Comparison of ENCODE assay signal across 1 cellular context in the genomic region with DNA sequence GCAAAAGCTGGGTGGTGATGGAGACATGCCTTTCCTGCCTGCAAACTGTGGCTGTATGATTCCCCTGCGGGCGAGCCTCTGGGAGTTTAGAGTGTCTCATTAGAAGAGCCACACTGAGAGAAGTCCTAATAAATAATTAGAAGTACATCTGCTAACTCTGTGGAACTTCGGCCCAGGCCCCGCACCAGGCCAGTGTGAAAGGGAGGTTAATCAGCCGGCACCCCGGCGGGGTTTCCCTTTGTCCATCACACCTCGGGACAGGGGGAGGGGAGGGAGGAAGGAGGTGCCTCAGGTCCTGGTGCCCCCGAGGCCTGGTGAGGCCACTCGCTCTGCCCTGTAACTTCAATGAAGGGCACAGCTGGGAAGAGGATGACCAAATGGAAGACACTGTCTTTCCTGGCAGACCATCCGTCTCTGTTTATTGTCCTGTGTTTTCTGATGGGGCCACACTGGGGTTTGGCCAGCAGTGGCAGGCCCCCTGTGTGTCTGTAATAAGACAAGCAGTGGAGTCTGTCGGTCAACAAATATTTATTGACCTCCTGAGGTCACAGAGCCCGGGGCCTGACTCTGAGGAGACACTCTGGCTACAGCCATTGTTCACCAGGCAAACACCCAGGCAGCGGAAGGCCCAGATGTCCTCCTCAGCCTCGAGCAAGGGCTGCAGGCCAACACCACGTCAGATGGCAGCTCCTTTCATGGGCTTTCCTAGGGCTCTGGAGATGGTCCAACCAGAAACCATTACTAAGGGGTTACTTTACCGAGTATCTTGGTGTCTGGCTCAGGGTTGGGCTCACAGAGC.
TF ChIP-seq lines count a peak whose summit lies in the region.

No MANE protein-coding gene starts in this region.

TF ChIP-seq in HepG2, 621 proteins besides CTCF, POLR2A, EP300 and RAD21 (continued from another document and continues in another):
- TF ChIP-seq, protein P1, sequence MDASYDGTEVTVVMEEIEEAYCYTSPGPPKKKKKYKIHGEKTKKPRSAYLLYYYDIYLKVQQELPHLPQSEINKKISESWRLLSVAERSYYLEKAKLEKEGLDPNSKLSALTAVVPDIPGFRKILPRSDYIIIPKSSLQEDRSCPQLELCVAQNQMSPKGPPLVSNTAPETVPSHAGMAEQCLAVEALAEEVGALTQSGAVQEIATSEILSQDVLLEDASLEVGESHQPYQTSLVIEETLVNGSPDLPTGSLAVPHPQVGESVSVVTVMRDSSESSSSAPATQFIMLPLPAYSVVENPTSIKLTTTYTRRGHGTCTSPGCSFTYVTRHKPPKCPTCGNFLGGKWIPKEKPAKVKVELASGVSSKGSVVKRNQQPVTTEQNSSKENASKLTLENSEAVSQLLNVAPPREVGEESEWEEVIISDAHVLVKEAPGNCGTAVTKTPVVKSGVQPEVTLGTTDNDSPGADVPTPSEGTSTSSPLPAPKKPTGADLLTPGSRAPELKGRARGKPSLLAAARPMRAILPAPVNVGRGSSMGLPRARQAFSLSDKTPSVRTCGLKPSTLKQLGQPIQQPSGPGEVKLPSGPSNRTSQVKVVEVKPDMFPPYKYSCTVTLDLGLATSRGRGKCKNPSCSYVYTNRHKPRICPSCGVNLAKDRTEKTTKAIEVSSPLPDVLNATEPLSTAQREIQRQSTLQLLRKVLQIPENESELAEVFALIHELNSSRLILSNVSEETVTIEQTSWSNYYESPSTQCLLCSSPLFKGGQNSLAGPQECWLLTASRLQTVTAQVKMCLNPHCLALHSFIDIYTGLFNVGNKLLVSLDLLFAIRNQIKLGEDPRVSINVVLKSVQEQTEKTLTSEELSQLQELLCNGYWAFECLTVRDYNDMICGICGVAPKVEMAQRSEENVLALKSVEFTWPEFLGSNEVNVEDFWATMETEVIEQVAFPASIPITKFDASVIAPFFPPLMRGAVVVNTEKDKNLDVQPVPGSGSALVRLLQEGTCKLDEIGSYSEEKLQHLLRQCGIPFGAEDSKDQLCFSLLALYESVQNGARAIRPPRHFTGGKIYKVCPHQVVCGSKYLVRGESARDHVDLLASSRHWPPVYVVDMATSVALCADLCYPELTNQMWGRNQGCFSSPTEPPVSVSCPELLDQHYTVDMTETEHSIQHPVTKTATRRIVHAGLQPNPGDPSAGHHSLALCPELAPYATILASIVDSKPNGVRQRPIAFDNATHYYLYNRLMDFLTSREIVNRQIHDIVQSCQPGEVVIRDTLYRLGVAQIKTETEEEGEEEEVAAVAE (CRISPR knock-in tag; IDR thresholded peaks at IDR 0.05; ENCODE audit: borderline replicate concordance) = no peak
- TF ChIP-seq HDAC6 (IDR thresholded peaks at IDR 0.05; ENCODE audit: low read depth, low read length) (no peak), MLLT10 (CRISPR knock-in tag; IDR thresholded peaks at IDR 0.05) (no peak), ZNF557 (CRISPR knock-in tag; IDR thresholded peaks at IDR 0.05) (no peak), ZNF383 (CRISPR knock-in tag; IDR thresholded peaks at IDR 0.05; ENCODE audit: borderline replicate concordance) (no peak), TARDBP (CRISPR knock-in tag; IDR thresholded peaks at IDR 0.05) (peak; percentile 60; the same call in 1 of the 2 replicates), PPARG (CRISPR knock-in tag; conservative IDR thresholded peaks at IDR 0.05) (peak; percentile 63), ZNF75D (CRISPR knock-in tag; IDR thresholded peaks at IDR 0.05; ENCODE audit: borderline replicate concordance) (no peak), ZNF772 (CRISPR knock-in tag; IDR thresholded peaks at IDR 0.05) (peak; percentile 56; the same call in 1 of the 2 replicates), FLYWCH1 (CRISPR knock-in tag; IDR thresholded peaks at IDR 0.05) (no peak), AKAP8 (CRISPR knock-in tag; IDR thresholded peaks at IDR 0.05) (no peak), GTF3A (CRISPR knock-in tag; conservative IDR thresholded peaks at IDR 0.05) (no peak), ZNF781 (CRISPR knock-in tag; IDR thresholded peaks at IDR 0.05; ENCODE audit: borderline replicate concordance, not compliant biosample characterization) (no peak), ZBTB8A (CRISPR knock-in tag; IDR thresholded peaks at IDR 0.05; ENCODE audit: borderline replicate concordance, low read depth) (no peak), ZNF589 (CRISPR knock-in tag; conservative IDR thresholded peaks at IDR 0.05) (no peak), NFYB (CRISPR knock-in tag; IDR thresholded peaks at IDR 0.05) (no peak), ZMAT3 (CRISPR knock-in tag; conservative IDR thresholded peaks at IDR 0.05) (no peak; the same call in 1 of the 2 replicates), ZNF20 (CRISPR knock-in tag; IDR thresholded peaks at IDR 0.05) (no peak), ZNF644 (CRISPR knock-in tag; IDR thresholded peaks at IDR 0.05; ENCODE audit: low read depth) (peak; percentile 8; the same call in 1 of the 2 replicates), ZBTB7A (CRISPR knock-in tag; IDR thresholded peaks at IDR 0.05) (peak; percentile 66; the same call in 1 of the 2 replicates), TBX2 (CRISPR knock-in tag; IDR thresholded peaks at IDR 0.05; ENCODE audit: borderline replicate concordance) (peak; percentile 79; the same call in 1 of the 2 replicates), ZNF30 (CRISPR knock-in tag; IDR thresholded peaks at IDR 0.05) (no peak), AGO2 (optimal IDR thresholded peaks at IDR 0.05; ENCODE audit: low read depth, low read length) (no peak), RXRB (CRISPR knock-in tag; IDR thresholded peaks at IDR 0.05; ENCODE audit: borderline replicate concordance) (peak; percentile 69), ZNF331 (CRISPR knock-in tag; IDR thresholded peaks at IDR 0.05) (peak; percentile 71), TP53 (CRISPR knock-in tag; conservative IDR thresholded peaks at IDR 0.05) (no peak), ZNF317 (CRISPR knock-in tag; IDR thresholded peaks at IDR 0.05) (0 out of 2 replicates have a peak, but pooled peaks have one; percentile 46), ZNF34 (CRISPR knock-in tag; IDR thresholded peaks at IDR 0.05; ENCODE audit: borderline replicate concordance) (no peak), ZIK1 (CRISPR knock-in tag; IDR thresholded peaks at IDR 0.05; ENCODE audit: borderline replicate concordance, low read depth) (no peak), GLI4 (CRISPR knock-in tag; IDR thresholded peaks at IDR 0.05; ENCODE audit: borderline replicate concordance) (0 out of 2 replicates have a peak, but pooled peaks have one; percentile 71), ZSCAN20 (CRISPR knock-in tag; IDR thresholded peaks at IDR 0.05; ENCODE audit: borderline replicate concordance) (no peak)
- TF ChIP-seq, protein P2, sequence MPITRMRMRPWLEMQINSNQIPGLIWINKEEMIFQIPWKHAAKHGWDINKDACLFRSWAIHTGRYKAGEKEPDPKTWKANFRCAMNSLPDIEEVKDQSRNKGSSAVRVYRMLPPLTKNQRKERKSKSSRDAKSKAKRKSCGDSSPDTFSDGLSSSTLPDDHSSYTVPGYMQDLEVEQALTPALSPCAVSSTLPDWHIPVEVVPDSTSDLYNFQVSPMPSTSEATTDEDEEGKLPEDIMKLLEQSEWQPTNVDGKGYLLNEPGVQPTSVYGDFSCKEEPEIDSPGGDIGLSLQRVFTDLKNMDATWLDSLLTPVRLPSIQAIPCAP (CRISPR knock-in tag; IDR thresholded peaks at IDR 0.05; ENCODE audit: low read depth) = no peak
- TF ChIP-seq, protein P3, sequence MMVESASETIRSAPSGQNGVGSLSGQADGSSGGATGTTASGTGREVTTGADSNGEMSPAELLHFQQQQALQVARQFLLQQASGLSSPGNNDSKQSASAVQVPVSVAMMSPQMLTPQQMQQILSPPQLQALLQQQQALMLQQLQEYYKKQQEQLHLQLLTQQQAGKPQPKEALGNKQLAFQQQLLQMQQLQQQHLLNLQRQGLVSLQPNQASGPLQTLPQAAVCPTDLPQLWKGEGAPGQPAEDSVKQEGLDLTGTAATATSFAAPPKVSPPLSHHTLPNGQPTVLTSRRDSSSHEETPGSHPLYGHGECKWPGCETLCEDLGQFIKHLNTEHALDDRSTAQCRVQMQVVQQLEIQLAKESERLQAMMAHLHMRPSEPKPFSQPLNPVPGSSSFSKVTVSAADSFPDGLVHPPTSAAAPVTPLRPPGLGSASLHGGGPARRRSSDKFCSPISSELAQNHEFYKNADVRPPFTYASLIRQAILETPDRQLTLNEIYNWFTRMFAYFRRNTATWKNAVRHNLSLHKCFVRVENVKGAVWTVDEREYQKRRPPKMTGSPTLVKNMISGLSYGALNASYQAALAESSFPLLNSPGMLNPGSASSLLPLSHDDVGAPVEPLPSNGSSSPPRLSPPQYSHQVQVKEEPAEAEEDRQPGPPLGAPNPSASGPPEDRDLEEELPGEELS (CRISPR knock-in tag; IDR thresholded peaks at IDR 0.05) = peak; percentile 98
- TF ChIP-seq, protein P4, sequence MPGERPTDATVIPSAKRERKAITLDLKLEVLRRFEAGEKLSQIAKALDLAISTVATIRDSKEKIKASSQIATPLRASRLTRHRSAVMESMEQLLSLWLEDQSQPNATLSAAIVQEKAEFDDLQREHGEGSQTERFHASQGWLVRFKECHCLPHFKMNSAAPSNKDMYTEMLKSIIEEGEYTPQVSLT (CRISPR knock-in tag; IDR thresholded peaks at IDR 0.05; ENCODE audit: borderline replicate concordance, low read depth) = no peak
- TF ChIP-seq, protein P5, sequence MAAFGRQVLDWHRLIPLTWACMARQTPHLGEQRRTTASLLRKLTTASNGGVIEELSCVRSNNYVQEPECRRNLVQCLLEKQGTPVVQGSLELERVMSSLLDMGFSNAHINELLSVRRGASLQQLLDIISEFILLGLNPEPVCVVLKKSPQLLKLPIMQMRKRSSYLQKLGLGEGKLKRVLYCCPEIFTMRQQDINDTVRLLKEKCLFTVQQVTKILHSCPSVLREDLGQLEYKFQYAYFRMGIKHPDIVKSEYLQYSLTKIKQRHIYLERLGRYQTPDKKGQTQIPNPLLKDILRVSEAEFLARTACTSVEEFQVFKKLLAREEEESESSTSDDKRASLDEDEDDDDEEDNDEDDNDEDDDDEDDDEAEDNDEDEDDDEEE (CRISPR knock-in tag; IDR thresholded peaks at IDR 0.05) = peak; percentile 42; the same call in 1 of the 2 replicates
- TF ChIP-seq, protein P6, sequence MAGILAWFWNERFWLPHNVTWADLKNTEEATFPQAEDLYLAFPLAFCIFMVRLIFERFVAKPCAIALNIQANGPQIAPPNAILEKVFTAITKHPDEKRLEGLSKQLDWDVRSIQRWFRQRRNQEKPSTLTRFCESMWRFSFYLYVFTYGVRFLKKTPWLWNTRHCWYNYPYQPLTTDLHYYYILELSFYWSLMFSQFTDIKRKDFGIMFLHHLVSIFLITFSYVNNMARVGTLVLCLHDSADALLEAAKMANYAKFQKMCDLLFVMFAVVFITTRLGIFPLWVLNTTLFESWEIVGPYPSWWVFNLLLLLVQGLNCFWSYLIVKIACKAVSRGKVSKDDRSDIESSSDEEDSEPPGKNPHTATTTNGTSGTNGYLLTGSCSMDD (CRISPR knock-in tag; IDR thresholded peaks at IDR 0.05) = no peak
- TF ChIP-seq, protein P7, sequence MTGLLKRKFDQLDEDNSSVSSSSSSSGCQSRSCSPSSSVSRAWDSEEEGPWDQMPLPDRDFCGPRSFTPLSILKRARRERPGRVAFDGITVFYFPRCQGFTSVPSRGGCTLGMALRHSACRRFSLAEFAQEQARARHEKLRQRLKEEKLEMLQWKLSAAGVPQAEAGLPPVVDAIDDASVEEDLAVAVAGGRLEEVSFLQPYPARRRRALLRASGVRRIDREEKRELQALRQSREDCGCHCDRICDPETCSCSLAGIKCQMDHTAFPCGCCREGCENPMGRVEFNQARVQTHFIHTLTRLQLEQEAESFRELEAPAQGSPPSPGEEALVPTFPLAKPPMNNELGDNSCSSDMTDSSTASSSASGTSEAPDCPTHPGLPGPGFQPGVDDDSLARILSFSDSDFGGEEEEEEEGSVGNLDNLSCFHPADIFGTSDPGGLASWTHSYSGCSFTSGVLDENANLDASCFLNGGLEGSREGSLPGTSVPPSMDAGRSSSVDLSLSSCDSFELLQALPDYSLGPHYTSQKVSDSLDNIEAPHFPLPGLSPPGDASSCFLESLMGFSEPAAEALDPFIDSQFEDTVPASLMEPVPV (CRISPR knock-in tag; IDR thresholded peaks at IDR 0.05) = no peak
- TF ChIP-seq, protein P8, sequence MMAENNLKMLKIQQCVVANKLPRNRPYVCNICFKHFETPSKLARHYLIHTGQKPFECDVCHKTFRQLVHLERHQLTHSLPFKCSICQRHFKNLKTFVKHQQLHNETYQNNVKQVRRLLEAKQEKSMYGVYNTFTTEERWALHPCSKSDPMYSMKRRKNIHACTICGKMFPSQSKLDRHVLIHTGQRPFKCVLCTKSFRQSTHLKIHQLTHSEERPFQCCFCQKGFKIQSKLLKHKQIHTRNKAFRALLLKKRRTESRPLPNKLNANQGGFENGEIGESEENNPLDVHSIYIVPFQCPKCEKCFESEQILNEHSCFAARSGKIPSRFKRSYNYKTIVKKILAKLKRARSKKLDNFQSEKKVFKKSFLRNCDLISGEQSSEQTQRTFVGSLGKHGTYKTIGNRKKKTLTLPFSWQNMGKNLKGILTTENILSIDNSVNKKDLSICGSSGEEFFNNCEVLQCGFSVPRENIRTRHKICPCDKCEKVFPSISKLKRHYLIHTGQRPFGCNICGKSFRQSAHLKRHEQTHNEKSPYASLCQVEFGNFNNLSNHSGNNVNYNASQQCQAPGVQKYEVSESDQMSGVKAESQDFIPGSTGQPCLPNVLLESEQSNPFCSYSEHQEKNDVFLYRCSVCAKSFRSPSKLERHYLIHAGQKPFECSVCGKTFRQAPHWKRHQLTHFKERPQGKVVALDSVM (CRISPR knock-in tag; IDR thresholded peaks at IDR 0.05) = peak; percentile 65
- TF ChIP-seq, protein P9, sequence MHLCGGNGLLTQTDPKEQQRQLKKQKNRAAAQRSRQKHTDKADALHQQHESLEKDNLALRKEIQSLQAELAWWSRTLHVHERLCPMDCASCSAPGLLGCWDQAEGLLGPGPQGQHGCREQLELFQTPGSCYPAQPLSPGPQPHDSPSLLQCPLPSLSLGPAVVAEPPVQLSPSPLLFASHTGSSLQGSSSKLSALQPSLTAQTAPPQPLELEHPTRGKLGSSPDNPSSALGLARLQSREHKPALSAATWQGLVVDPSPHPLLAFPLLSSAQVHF (CRISPR knock-in tag; IDR thresholded peaks at IDR 0.05) = no peak
- TF ChIP-seq, protein P10, sequence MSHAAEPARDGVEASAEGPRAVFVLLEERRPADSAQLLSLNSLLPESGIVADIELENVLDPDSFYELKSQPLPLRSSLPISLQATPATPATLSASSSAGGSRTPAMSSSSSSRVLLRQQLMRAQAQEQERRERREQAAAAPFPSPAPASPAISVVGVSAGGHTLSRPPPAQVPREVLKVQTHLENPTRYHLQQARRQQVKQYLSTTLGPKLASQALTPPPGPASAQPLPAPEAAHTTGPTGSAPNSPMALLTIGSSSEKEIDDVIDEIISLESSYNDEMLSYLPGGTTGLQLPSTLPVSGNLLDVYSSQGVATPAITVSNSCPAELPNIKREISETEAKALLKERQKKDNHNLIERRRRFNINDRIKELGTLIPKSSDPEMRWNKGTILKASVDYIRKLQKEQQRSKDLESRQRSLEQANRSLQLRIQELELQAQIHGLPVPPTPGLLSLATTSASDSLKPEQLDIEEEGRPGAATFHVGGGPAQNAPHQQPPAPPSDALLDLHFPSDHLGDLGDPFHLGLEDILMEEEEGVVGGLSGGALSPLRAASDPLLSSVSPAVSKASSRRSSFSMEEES (CRISPR knock-in tag; IDR thresholded peaks at IDR 0.05) = no peak
- TF ChIP-seq, protein P11, sequence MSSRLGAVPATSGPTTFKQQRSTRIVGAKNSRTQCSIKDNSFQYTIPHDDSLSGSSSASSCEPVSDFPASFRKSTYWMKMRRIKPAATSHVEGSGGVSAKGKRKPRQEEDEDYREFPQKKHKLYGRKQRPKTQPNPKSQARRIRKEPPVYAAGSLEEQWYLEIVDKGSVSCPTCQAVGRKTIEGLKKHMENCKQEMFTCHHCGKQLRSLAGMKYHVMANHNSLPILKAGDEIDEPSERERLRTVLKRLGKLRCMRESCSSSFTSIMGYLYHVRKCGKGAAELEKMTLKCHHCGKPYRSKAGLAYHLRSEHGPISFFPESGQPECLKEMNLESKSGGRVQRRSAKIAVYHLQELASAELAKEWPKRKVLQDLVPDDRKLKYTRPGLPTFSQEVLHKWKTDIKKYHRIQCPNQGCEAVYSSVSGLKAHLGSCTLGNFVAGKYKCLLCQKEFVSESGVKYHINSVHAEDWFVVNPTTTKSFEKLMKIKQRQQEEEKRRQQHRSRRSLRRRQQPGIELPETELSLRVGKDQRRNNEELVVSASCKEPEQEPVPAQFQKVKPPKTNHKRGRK (CRISPR knock-in tag; IDR thresholded peaks at IDR 0.05) = no peak
